20 cellular contexts compared by ENCODE assay signal in genomic region chr5:27434335-27434734, GRCh38.
"Had no signal": no experiment of that assay in that cellular context is flagged by ENCODE, and none has a peak within 500 bp of the region (broad histone marks: within the 10 kb centered on the region; RNA-seq: fewer than 3 reads in every experiment).

No MANE protein-coding gene starts in this region.

- H3K4me1 Mint-ChIP-seq: naive thymus-derived CD8-positive, alpha-beta T cell; stimulated activated memory B cell treated with anti-CD40 and anti-IgM and Interleukin-4, amounts not matched to agents 10 μg/mL and 1 μg/mL and 100 μg/mL, for 72 hours had no signal

- H3K27ac Mint-ChIP-seq: naive thymus-derived CD8-positive, alpha-beta T cell; stimulated activated memory B cell treated with anti-CD40 and anti-IgM and Interleukin-4, amounts not matched to agents 10 μg/mL and 1 μg/mL and 100 μg/mL, for 72 hours; stimulated activated naive CD8-positive, alpha-beta T cell treated with anti-CD3 and anti-CD28 coated beads, Interleukin-15, Interleukin-2, amounts not matched to agents 100 ng/mL and 50 ng/mL, for 24 hours had no signal

- DNase-seq: colonic mucosa; dermis blood vessel endothelial cell; heart left ventricle; hippocampal formation; kidney glomerular epithelial cell; mucosa of descending colon; naive thymus-derived CD8-positive, alpha-beta T cell; psoas muscle; retina; right lobe of liver; spleen; stimulated activated CD4-positive, alpha-beta T cell treated with anti-CD3 and anti-CD28 coated beads, Interleukin-15, amount 100 ng/mL, for 24 hours; stimulated activated CD4-positive, alpha-beta T cell treated with anti-CD3 and anti-CD28 coated beads, Interleukin-1b, Interleukin-23, amount 100 ng/mL, for 48 hours; stimulated activated CD4-positive, alpha-beta T cell treated with anti-CD3 and anti-CD28 coated beads, Interleukin-4, amount 100 ng/mL, for 24 hours; tibial artery; upper lobe of right lung had no signal

- H3K27ac ChIP-seq: colonic mucosa, heart left ventricle, neutrophil, psoas muscle, right lobe of liver, spleen, tibial artery, upper lobe of right lung, vagina had no signal

- H3K27me3 Mint-ChIP-seq: naive thymus-derived CD8-positive, alpha-beta T cell; stimulated activated memory B cell treated with anti-CD40 and anti-IgM and Interleukin-4, amounts not matched to agents 10 μg/mL and 1 μg/mL and 100 μg/mL, for 72 hours; stimulated activated naive CD8-positive, alpha-beta T cell treated with anti-CD3 and anti-CD28 coated beads, Interleukin-15, Interleukin-2, amounts not matched to agents 100 ng/mL and 50 ng/mL, for 24 hours had no signal

- H3K36me3 Mint-ChIP-seq: stimulated activated memory B cell treated with anti-CD40 and anti-IgM and Interleukin-4, amounts not matched to agents 10 μg/mL and 1 μg/mL and 100 μg/mL, for 72 hours had no signal

- H3K4me3 Mint-ChIP-seq: naive thymus-derived CD8-positive, alpha-beta T cell; stimulated activated memory B cell treated with anti-CD40 and anti-IgM and Interleukin-4, amounts not matched to agents 10 μg/mL and 1 μg/mL and 100 μg/mL, for 72 hours; stimulated activated naive CD8-positive, alpha-beta T cell treated with anti-CD3 and anti-CD28 coated beads, Interleukin-15, Interleukin-2, amounts not matched to agents 100 ng/mL and 50 ng/mL, for 24 hours had no signal

- H3K9me3 ChIP-seq: colonic mucosa, neutrophil, psoas muscle, right lobe of liver, upper lobe of right lung, vagina had no signal

- ATAC-seq: heart left ventricle; mucosa of descending colon; naive thymus-derived CD8-positive, alpha-beta T cell; psoas muscle; right lobe of liver; stimulated activated memory B cell treated with anti-CD40 and anti-IgM and Interleukin-4, amounts not matched to agents 10 μg/mL and 1 μg/mL and 100 μg/mL, for 72 hours; upper lobe of right lung had no signal
